ENCODE assay signal across 25 cellular contexts in genomic region chr9:90960941-90961340, GRCh38.
DNase-seq lines count a peak whose midpoint lies in the region; ATAC-seq, FAIRE-seq and TF ChIP-seq lines count a peak whose summit lies in the region.
"Had no signal": no experiment of that assay in that cellular context is flagged by ENCODE, and none has a peak within 500 bp of the region (broad histone marks: within the 10 kb centered on the region; RNA-seq: fewer than 3 reads in every experiment).

No MANE protein-coding gene starts in this region.

- H3K4me2 ChIP-seq in osteoblast (ENCODE audit: insufficient read depth, low read length), result peak overlapping the region; percentile 8

- H3K4me1 ChIP-seq in osteoblast (ENCODE audit: insufficient read depth, low read length) (peaks cover 25% of the 10 kb centered on the region), aorta (ENCODE audit: control insufficient read depth in 1 of 2, insufficient read depth in 2 of 2, low read length in 2 of 2) (peaks cover 3 to 8% of the 10 kb centered on the region in 2 donors)

- H3K36me3 ChIP-seq in bronchial epithelial cell (ENCODE audit: control insufficient read depth, insufficient read depth, low read length) (no peaks in the 10 kb centered on the region), osteoblast (ENCODE audit: insufficient read depth, low read length) (no peaks in the 10 kb centered on the region), aorta (ENCODE audit: control insufficient read depth in 1 of 2, insufficient read depth in 2 of 2, low read length in 1 of 2) (no peaks in the 10 kb centered on the region)
- H3K36me3 ChIP-seq: WERI-Rb-1 had no signal

- peak; percentile 40 for FAIRE-seq in bronchial epithelial cell (lab: Jason Lieb, UNC)
- FAIRE-seq: GM12878, RCC 7860 had no signal

- WGBS in aorta, 2 donors, result 40 to 47% methylated on average over 5 of the region's 5 CpGs

- H3K9me3 ChIP-seq in osteoblast (ENCODE audit: low read depth, low read length), result no peaks in the 10 kb centered on the region
- H3K9me3 ChIP-seq in aorta (ENCODE audit: control insufficient read depth, low read length), result no peaks in the 10 kb centered on the region
- H3K9me3 ChIP-seq: mucosa of descending colon had no signal

- H3K4me1 Mint-ChIP-seq in activated CD8-positive, alpha-beta memory T cell treated with anti-CD3 and anti-CD28 coated beads, Interleukin-2, amount 10 ng/mL, durations not matched to agents 7 days and 5 days, result peaks cover 28% of the 10 kb centered on the region
- H3K4me1 Mint-ChIP-seq in T-helper 2 cell treated with Interferon-gamma antibody and Interleukin-4, amounts not matched to agents 5 μg/mL and 100 μg/mL, for 36 hours (ENCODE audit: low read depth), result peaks cover 22% of the 10 kb centered on the region
- H3K4me1 Mint-ChIP-seq: activated naive CD8-positive, alpha-beta T cell treated with anti-CD3 and anti-CD28 coated beads, Interleukin-2, amount 10 ng/mL, durations not matched to agents 7 days and 5 days had no signal

- no peaks in the 10 kb centered on the region for H4K20me1 ChIP-seq in osteoblast (ENCODE audit: insufficient read depth, low read length)

- H3K27me3 Mint-ChIP-seq in activated CD8-positive, alpha-beta memory T cell treated with anti-CD3 and anti-CD28 coated beads, Interleukin-2, amount 10 ng/mL, durations not matched to agents 7 days and 5 days, result peaks cover 12% of the 10 kb centered on the region
- no peaks in the 10 kb centered on the region for H3K27me3 Mint-ChIP-seq in T-helper 2 cell treated with Interferon-gamma antibody and Interleukin-4, amounts not matched to agents 5 μg/mL and 100 μg/mL, for 36 hours (ENCODE audit: low read depth)

- no peak overlapping the region for H3K27ac Mint-ChIP-seq in activated CD8-positive, alpha-beta memory T cell treated with anti-CD3 and anti-CD28 coated beads, Interleukin-2, amount 10 ng/mL, durations not matched to agents 7 days and 5 days
- no peak overlapping the region for H3K27ac Mint-ChIP-seq in T-helper 2 cell treated with Interferon-gamma antibody and Interleukin-4, amounts not matched to agents 5 μg/mL and 100 μg/mL, for 36 hours
- H3K27ac Mint-ChIP-seq: activated naive CD8-positive, alpha-beta T cell treated with anti-CD3 and anti-CD28 coated beads, Interleukin-2, amount 10 ng/mL, durations not matched to agents 7 days and 5 days; B cell; brain; endodermal cell; immature natural killer cell; T-helper 17 cell had no signal

- no peaks in the 10 kb centered on the region for H3K79me2 ChIP-seq in osteoblast (ENCODE audit: insufficient read depth, low read length)

- H3K4me3 Mint-ChIP-seq in activated CD8-positive, alpha-beta memory T cell treated with anti-CD3 and anti-CD28 coated beads, Interleukin-2, amount 10 ng/mL, durations not matched to agents 7 days and 5 days, result no peak overlapping the region
- no peak overlapping the region for H3K4me3 Mint-ChIP-seq in T-helper 2 cell treated with Interferon-gamma antibody and Interleukin-4, amounts not matched to agents 5 μg/mL and 100 μg/mL, for 36 hours
- H3K4me3 Mint-ChIP-seq: activated naive CD8-positive, alpha-beta T cell treated with anti-CD3 and anti-CD28 coated beads, Interleukin-2, amount 10 ng/mL, durations not matched to agents 7 days and 5 days; B cell; brain; endodermal cell; immature natural killer cell; T-helper 17 cell had no signal

- TF ChIP-seq CTCF in bronchial epithelial cell (IDR thresholded peaks at IDR 0.05; ENCODE audit: insufficient read depth, low read length, severe bottlenecking) (no peak), osteoblast (IDR thresholded peaks at IDR 0.05; ENCODE audit: extremely low read depth, low read depth, low read length) (no peak)

- H3K9me3 Mint-ChIP-seq in activated CD8-positive, alpha-beta memory T cell treated with anti-CD3 and anti-CD28 coated beads, Interleukin-2, amount 10 ng/mL, durations not matched to agents 7 days and 5 days (ENCODE audit: low read depth), result no peaks in the 10 kb centered on the region
- H3K9me3 Mint-ChIP-seq in T-helper 2 cell treated with Interferon-gamma antibody and Interleukin-4, amounts not matched to agents 5 μg/mL and 100 μg/mL, for 36 hours, result peaks cover 7% of the 10 kb centered on the region
- H3K9me3 Mint-ChIP-seq: endodermal cell, immature natural killer cell had no signal

- no peak overlapping the region for H2AFZ ChIP-seq in osteoblast (ENCODE audit: low read length)

- DNase-seq in activated CD8-positive, alpha-beta memory T cell treated with anti-CD3 and anti-CD28 coated beads for 24 hours, result peak; percentile 11
- DNase-seq in activated CD8-positive, alpha-beta memory T cell treated with anti-CD3 and anti-CD28 coated beads, Interleukin-2, amount 10 ng/mL, durations not matched to agents 7 days and 5 days, result no peak
- no peak for DNase-seq in bronchial epithelial cell (ENCODE audit: low read depth)
- DNase-seq in osteoblast (ENCODE audit: insufficient read length, low spot score, missing footprints), result no peak
- DNase-seq in T-helper 1 cell, result no peak
- no peak for DNase-seq in hypothalamus (lab: John Stamatoyannopoulos, UW)
- no peak for DNase-seq in aorta
- DNase-seq in T-helper 2 cell treated with Interferon-gamma antibody and Interleukin-4, amounts not matched to agents 5 μg/mL and 100 μg/mL, for 36 hours (ENCODE audit: low spot score), result no peak
- DNase-seq: 8988T; activated CD4-positive, alpha-beta T cell treated with anti-CD3 and anti-CD28 coated beads, Interleukin-2, amount 50 U/mL, for 4 hours; activated effector memory CD4-positive, alpha-beta T cell treated with Interleukin-2 at 50 U/mL for 16 hours; activated naive CD8-positive, alpha-beta T cell treated with anti-CD3 and anti-CD28 coated beads, Interleukin-2, amount 10 ng/mL, durations not matched to agents 7 days and 5 days; cortex of kidney; DND-41; endodermal cell; immature natural killer cell; Kasumi-1; mucosa of descending colon; stimulated activated CD4-positive, alpha-beta T cell treated with anti-CD3 and anti-CD28 coated beads, Interleukin-1b, Interleukin-23, amount 100 ng/mL, for 48 hours; T-helper 17 cell; WERI-Rb-1 had no signal

- H3K27me3 ChIP-seq in bronchial epithelial cell (ENCODE audit: control insufficient read depth, insufficient read depth, low read length) (no peaks in the 10 kb centered on the region), osteoblast (ENCODE audit: insufficient read depth, low read length) (no peaks in the 10 kb centered on the region), aorta (ENCODE audit: control insufficient read depth in 1 of 2, insufficient read depth in 2 of 2, low read length in 1 of 2) (no peaks in the 10 kb centered on the region)

- H3K36me3 Mint-ChIP-seq in activated CD8-positive, alpha-beta memory T cell treated with anti-CD3 and anti-CD28 coated beads, Interleukin-2, amount 10 ng/mL, durations not matched to agents 7 days and 5 days, result peaks cover 7% of the 10 kb centered on the region
- H3K36me3 Mint-ChIP-seq in T-helper 2 cell treated with Interferon-gamma antibody and Interleukin-4, amounts not matched to agents 5 μg/mL and 100 μg/mL, for 36 hours (ENCODE audit: low read depth), result peaks cover 7% of the 10 kb centered on the region
- H3K36me3 Mint-ChIP-seq: brain, immature natural killer cell had no signal

- intact Hi-C loops in aorta (cut with DNase I), result loop anchor here (5.0 kb wide), 2 partner anchors 39 to 156 kb away; no protein-coding TSS in a partner anchor

- H3K27ac ChIP-seq in osteoblast (ENCODE audit: low read depth, low read length) (peak overlapping the region; percentile 25), aorta (ENCODE audit: low read depth in 1 of 2, low read length in 2 of 2) (peak overlapping the region in 1 of 2 donors; percentile 7)
- H3K27ac ChIP-seq: WERI-Rb-1 had no signal

- CTCF ChIA-PET in activated CD8-positive, alpha-beta memory T cell treated with anti-CD3 and anti-CD28 coated beads, Interleukin-2, amount 10 ng/mL, durations not matched to agents 7 days and 5 days (lab: Charles Lee), result no interaction called here

- H3K4me3 ChIP-seq in bronchial epithelial cell (ENCODE audit: low read depth, low read length) (no peak overlapping the region), osteoblast (ENCODE audit: insufficient read depth, low read length) (no peak overlapping the region), aorta (ENCODE audit: low read length in 2 of 2) (no peak overlapping the region)
- H3K4me3 ChIP-seq: GM12878, mucosa of descending colon had no signal

- ATAC-seq in activated CD8-positive, alpha-beta memory T cell treated with anti-CD3 and anti-CD28 coated beads, Interleukin-2, amount 10 ng/mL, durations not matched to agents 7 days and 5 days, result no peak
- ATAC-seq in aorta (ENCODE audit: low FRiP score), result no peak
- ATAC-seq: GM12878, mucosa of descending colon, T-helper 17 cell had no signal
